In genomic region chr11:117483372-117483771, GRCh38 we compare ENCODE assay signal across 24 cellular contexts.
"Had no signal": no experiment of that assay in that cellular context is flagged by ENCODE, and none has a peak within 500 bp of the region (broad histone marks: within the 10 kb centered on the region; RNA-seq: fewer than 3 reads in every experiment).

No MANE protein-coding gene starts in this region.

- H3K9me3 ChIP-seq: gastrocnemius medialis, left lung, tibial nerve had no signal

- H3K36me3 ChIP-seq: gastrocnemius medialis, left lung, tibial nerve, WERI-Rb-1 had no signal

- ATAC-seq: effector memory CD8-positive, alpha-beta T cell; gastrocnemius medialis; left lung; natural killer cell treated with Interleukin-12 subunit alpha and Interleukin-12 subunit beta and Interleukin-15 and Interleukin-18, amount 100 ng/mL, for 72 hours had no signal

- FAIRE-seq: astrocyte, islet of Langerhans had no signal

- H3K4me3 ChIP-seq: gastrocnemius medialis, left lung, lung, tibial nerve had no signal

- H3K27ac ChIP-seq: gastrocnemius medialis, left lung, WERI-Rb-1 had no signal

- DNase-seq: activated CD4-positive, alpha-beta memory T cell treated with anti-CD3 and anti-CD28 coated beads for 36 hours; activated CD4-positive, alpha-beta T cell treated with anti-CD3 and anti-CD28 coated beads, Interleukin-2, amount 10 ng/mL, durations not matched to agents 24 days and 14 days; activated CD4-positive, CD25-positive, alpha-beta regulatory T cell treated with anti-CD3 and anti-CD28 coated beads, Interleukin-2, amount 50 U/mL, for 72 hours; activated CD8-positive, alpha-beta memory T cell treated with anti-CD3 and anti-CD28 coated beads, Interleukin-2, amount 50 U/mL, for 4 hours; activated gamma-delta T cell; activated naive CD4-positive, alpha-beta T cell treated with anti-CD3 and anti-CD28 coated beads, Interleukin-2, amount 10 ng/mL, durations not matched to agents 7 days and 5 days; activated T-cell treated with anti-CD3 and anti-CD28 coated beads, Interleukin-2, amount 50 U/mL, for 1 hour; amniotic stem cell; cortex of kidney; effector memory CD8-positive, alpha-beta T cell; erythroblast; gastrocnemius medialis; glutamatergic neuron; mesendoderm; stimulated activated CD4-positive, alpha-beta T cell treated with anti-CD3 and anti-CD28 coated beads, Interleukin-2, amount 100 ng/mL, for 48 hours; stimulated activated naive CD4-positive, alpha-beta T cell treated with Interleukin-2 at 50 U/mL for 16 hours; T-helper 9 cell; WERI-Rb-1 had no signal

- H3K27me3 ChIP-seq: gastrocnemius medialis, left lung had no signal

- H3K4me1 ChIP-seq: gastrocnemius medialis, left lung had no signal
